17 cellular contexts compared by ENCODE assay signal in genomic region chr6:87658516-87658915, GRCh38. TPM values are rescaled to one million over a fixed set of nuclear protein-coding genes. Genes with fewer than 3 reads are reported as not detected.
DNase-seq lines count a peak whose midpoint lies in the region; ATAC-seq and TF ChIP-seq lines count a peak whose summit lies in the region.
"Had no signal": no experiment of that assay in that cellular context is flagged by ENCODE, and none has a peak within 500 bp of the region (broad histone marks: within the 10 kb centered on the region; RNA-seq: fewer than 3 reads in every experiment).

No MANE protein-coding gene starts in this region.

- H3K9ac ChIP-seq in MM.1S (ENCODE audit: low read length) = no peak overlapping the region

- H3K27ac ChIP-seq in osteoblast (ENCODE audit: low read depth, low read length) (no peak overlapping the region), MM.1S (ENCODE audit: low read length) (no peak overlapping the region)

- H3K9me3 ChIP-seq in T-helper 17 cell (ENCODE audit: control insufficient read depth, low read length, poor library complexity, severe bottlenecking) (no peaks in the 10 kb centered on the region), osteoblast (ENCODE audit: low read depth, low read length) (no peaks in the 10 kb centered on the region), MM.1S (replicated peaks; ENCODE audit: insufficient read depth, low read length) (no peaks in the 10 kb centered on the region)

- H3F3A ChIP-seq in MM.1S (ENCODE audit: insufficient read depth, low read length) = peaks cover 18% of the 10 kb centered on the region

- H3K4me2 ChIP-seq in osteoblast (ENCODE audit: insufficient read depth, low read length) (no peak overlapping the region), MM.1S (ENCODE audit: low read depth, low read length) (no peak overlapping the region)

- H3K4me1 ChIP-seq in osteoblast (ENCODE audit: insufficient read depth, low read length) = peaks cover 29% of the 10 kb centered on the region
- H3K4me1 ChIP-seq in MM.1S (ENCODE audit: low read length) = peaks cover 28% of the 10 kb centered on the region

- DNase-seq in EH (ENCODE audit: low read depth) = peak; percentile 31
- no peak for DNase-seq in T-helper 17 cell
- peak; percentile 15 for DNase-seq in fibroblast of villous mesenchyme (ENCODE audit: low read depth)
- peak; percentile 6 for DNase-seq in osteoblast (ENCODE audit: insufficient read length, low spot score, missing footprints)
- DNase-seq in RPMI8226 = no peak
- no peak for DNase-seq in MM.1S
- DNase-seq in RKO (ENCODE audit: low spot score) = no peak
- DNase-seq in central memory CD4-positive, alpha-beta T cell = no peak
- DNase-seq: CD4-positive, CD25-positive, alpha-beta regulatory T cell; Karpas-422; NCI-H2081 treated with DMSO at 0.1 percent for 48 hours; NCI-H345; NCI-H526 treated with DMSO at 0.1 percent for 48 hours; NK-92 treated with Interleukin-12 subunit alpha and Interleukin-12 subunit beta, amount 100 ng/mL, for 24 hours; OCI-M1 had no signal

- H3K27me3 Mint-ChIP-seq in T-helper 17 cell = no peaks in the 10 kb centered on the region
- H3K27me3 Mint-ChIP-seq: CD4-positive, CD25-positive, alpha-beta regulatory T cell had no signal

- H3K36me3 Mint-ChIP-seq in T-helper 17 cell (ENCODE audit: low read depth) = peaks cover 3% of the 10 kb centered on the region

- peak overlapping the region; percentile 49 for H3K27ac Mint-ChIP-seq in T-helper 17 cell

- H3K4me3 Mint-ChIP-seq in T-helper 17 cell = no peak overlapping the region
- H3K4me3 Mint-ChIP-seq: CD4-positive, CD25-positive, alpha-beta regulatory T cell had no signal

- H2AFZ ChIP-seq in osteoblast (ENCODE audit: low read length) (no peak overlapping the region), MM.1S (ENCODE audit: low read length) (no peak overlapping the region)

- H3K4me3 ChIP-seq in fibroblast of villous mesenchyme (ENCODE audit: low read depth, low read length) (no peak overlapping the region), osteoblast (ENCODE audit: insufficient read depth, low read length) (no peak overlapping the region), MM.1S (ENCODE audit: low read length) (no peak overlapping the region)
- H3K4me3 ChIP-seq: GM12878 had no signal

- H3K79me2 ChIP-seq in osteoblast (ENCODE audit: insufficient read depth, low read length) (no peaks in the 10 kb centered on the region), MM.1S (ENCODE audit: low read length) (no peaks in the 10 kb centered on the region)

- H3K27me3 ChIP-seq in osteoblast (ENCODE audit: insufficient read depth, low read length) (no peaks in the 10 kb centered on the region), MM.1S (replicated peaks; ENCODE audit: insufficient read depth, low read length) (no peaks in the 10 kb centered on the region)

- no peaks in the 10 kb centered on the region for H3K9me2 ChIP-seq in MM.1S (replicated peaks; ENCODE audit: insufficient read depth, low read length)

- no peak for ATAC-seq in T-helper 17 cell
- ATAC-seq: GM12878, HepG2 had no signal

- H3K4me1 Mint-ChIP-seq in T-helper 17 cell = peaks cover 18% of the 10 kb centered on the region

- H4K20me1 ChIP-seq in osteoblast (ENCODE audit: insufficient read depth, low read length) (no peaks in the 10 kb centered on the region), MM.1S (ENCODE audit: insufficient read depth, low read length) (no peaks in the 10 kb centered on the region)

- TF ChIP-seq CTCF in fibroblast of villous mesenchyme (IDR thresholded peaks at IDR 0.05; ENCODE audit: insufficient read depth, low read depth, low read length) (no peak), osteoblast (IDR thresholded peaks at IDR 0.05; ENCODE audit: extremely low read depth, low read depth, low read length) (no peak), MM.1S (IDR thresholded peaks at IDR 0.05; ENCODE audit: low read length) (no peak)

- peaks cover 10% of the 10 kb centered on the region for H3K36me3 ChIP-seq in osteoblast (ENCODE audit: insufficient read depth, low read length)
- 0 out of 2 replicates have a peak, but pooled peaks cover 2% of the 10 kb centered on the region for H3K36me3 ChIP-seq in MM.1S (replicated peaks; ENCODE audit: insufficient read depth, low read length)

RNA-seq across cellular contexts. Expression of gene AKIRIN2, which starts 43.5 kb away (rescaled TPM):
- total RNA-seq in T-helper 17 cell (100 to 1,000 TPM; 114 to 128 TPM), fibroblast of villous mesenchyme (13.9 and 17.7 TPM in 2 replicates), osteoblast (15.2 and 18.3 TPM in 2 replicates)

Comparison
In these comparisons a context has a peak if more than half of its experiments do, and no peak if none do; other contexts are left out.
1. DNase-seq: peak in EH (single experiment), fibroblast of villous mesenchyme (single experiment) and osteoblast (single experiment); none in T-helper 17 cell (0 of 3), RPMI8226 (single experiment), MM.1S (single experiment), RKO (single experiment) and central memory CD4-positive, alpha-beta T cell (single experiment).